1 cellular context compared by ENCODE assay signal in the genomic region with DNA sequence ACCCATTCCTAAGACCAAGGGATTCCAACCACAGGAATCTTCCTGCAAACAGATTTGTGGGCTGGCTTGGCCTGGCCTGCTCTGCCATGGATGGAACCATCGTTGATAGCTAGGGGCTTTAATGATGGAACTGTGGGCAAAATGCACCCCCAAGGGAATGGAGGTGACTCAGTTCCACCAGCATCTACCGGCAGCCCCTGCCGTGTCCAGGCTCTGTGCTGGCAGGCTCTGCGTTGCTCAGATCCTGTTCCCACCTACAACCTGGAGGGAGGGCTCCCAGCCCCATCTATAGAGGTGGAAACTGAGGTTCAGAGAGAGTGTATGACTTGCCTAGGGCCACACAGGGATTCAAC.
TF ChIP-seq lines count a peak whose summit lies in the region.

No MANE protein-coding gene starts in this region.

TF ChIP-seq in H1, 55 proteins besides CTCF, POLR2A, EP300 and RAD21:
- TF ChIP-seq SP2 (IDR thresholded peaks at IDR 0.05; ENCODE audit: low read length) (no peak), CREB1 (IDR thresholded peaks at IDR 0.05) (no peak), RFX5 (IDR thresholded peaks at IDR 0.05; ENCODE audit: borderline replicate concordance, low read depth, low read length) (no peak)
